ENCODE assay signal across 11 cellular contexts in genomic region chr2:241984271-241984655, GRCh38.
"Had no signal": no experiment of that assay in that cellular context is flagged by ENCODE, and none has a peak within 500 bp of the region (broad histone marks: within the 10 kb centered on the region; RNA-seq: fewer than 3 reads in every experiment).

No MANE protein-coding gene starts in this region.

- H3K36me3 Mint-ChIP-seq: natural killer cell treated with Interleukin-12 subunit alpha and Interleukin-12 subunit beta and Interleukin-15 and Interleukin-18, amount 100 ng/mL, for 72 hours had no signal

- H3K9me3 ChIP-seq: colonic mucosa, heart right ventricle, lower lobe of right lung, SJCRH30, stomach, thoracic aorta had no signal

- H3K4me3 Mint-ChIP-seq: activated CD4-positive, alpha-beta memory T cell treated with anti-CD3 and anti-CD28 coated beads, Interleukin-2, amount 10 ng/mL, durations not matched to agents 7 days and 5 days; activated naive CD8-positive, alpha-beta T cell treated with anti-CD3 and anti-CD28 coated beads, Interleukin-2, amount 10 ng/mL, durations not matched to agents 7 days and 5 days; natural killer cell treated with Interleukin-12 subunit alpha and Interleukin-12 subunit beta and Interleukin-15 and Interleukin-18, amount 100 ng/mL, for 72 hours had no signal

- H3K36me3 ChIP-seq: colonic mucosa, heart right ventricle, lower lobe of right lung, SJCRH30, stomach, thoracic aorta had no signal

- H3K4me3 ChIP-seq: colonic mucosa, heart right ventricle, lower lobe of right lung, SJCRH30, stomach, thoracic aorta had no signal

- DNase-seq: activated CD4-positive, alpha-beta memory T cell treated with anti-CD3 and anti-CD28 coated beads, Interleukin-2, amount 10 ng/mL, durations not matched to agents 7 days and 5 days; activated effector memory CD4-positive, alpha-beta T cell treated with Interleukin-2 at 50 U/mL for 16 hours; activated naive CD8-positive, alpha-beta T cell treated with anti-CD3 and anti-CD28 coated beads, Interleukin-2, amount 10 ng/mL, durations not matched to agents 7 days and 5 days; colonic mucosa; heart right ventricle; lower lobe of right lung; SJCRH30 had no signal

- H3K27ac ChIP-seq: colonic mucosa, heart right ventricle, lower lobe of right lung, SJCRH30, stomach, thoracic aorta had no signal

- ATAC-seq: heart right ventricle; lower lobe of right lung; natural killer cell treated with Interleukin-12 subunit alpha and Interleukin-12 subunit beta and Interleukin-15 and Interleukin-18, amount 100 ng/mL, for 72 hours; sciatic nerve had no signal

- H3K27me3 Mint-ChIP-seq: activated CD4-positive, alpha-beta memory T cell treated with anti-CD3 and anti-CD28 coated beads, Interleukin-2, amount 10 ng/mL, durations not matched to agents 7 days and 5 days; activated naive CD8-positive, alpha-beta T cell treated with anti-CD3 and anti-CD28 coated beads, Interleukin-2, amount 10 ng/mL, durations not matched to agents 7 days and 5 days had no signal

- H3K9me3 Mint-ChIP-seq: natural killer cell treated with Interleukin-12 subunit alpha and Interleukin-12 subunit beta and Interleukin-15 and Interleukin-18, amount 100 ng/mL, for 72 hours had no signal

- H3K27me3 ChIP-seq: colonic mucosa, heart right ventricle, SJCRH30 had no signal

- H3K4me1 ChIP-seq: colonic mucosa, heart right ventricle, lower lobe of right lung, stomach had no signal

- H3K27ac Mint-ChIP-seq: activated naive CD8-positive, alpha-beta T cell treated with anti-CD3 and anti-CD28 coated beads, Interleukin-2, amount 10 ng/mL, durations not matched to agents 7 days and 5 days; natural killer cell treated with Interleukin-12 subunit alpha and Interleukin-12 subunit beta and Interleukin-15 and Interleukin-18, amount 100 ng/mL, for 72 hours had no signal
